ENCODE assay signal across 8 cellular contexts in the genomic region with DNA sequence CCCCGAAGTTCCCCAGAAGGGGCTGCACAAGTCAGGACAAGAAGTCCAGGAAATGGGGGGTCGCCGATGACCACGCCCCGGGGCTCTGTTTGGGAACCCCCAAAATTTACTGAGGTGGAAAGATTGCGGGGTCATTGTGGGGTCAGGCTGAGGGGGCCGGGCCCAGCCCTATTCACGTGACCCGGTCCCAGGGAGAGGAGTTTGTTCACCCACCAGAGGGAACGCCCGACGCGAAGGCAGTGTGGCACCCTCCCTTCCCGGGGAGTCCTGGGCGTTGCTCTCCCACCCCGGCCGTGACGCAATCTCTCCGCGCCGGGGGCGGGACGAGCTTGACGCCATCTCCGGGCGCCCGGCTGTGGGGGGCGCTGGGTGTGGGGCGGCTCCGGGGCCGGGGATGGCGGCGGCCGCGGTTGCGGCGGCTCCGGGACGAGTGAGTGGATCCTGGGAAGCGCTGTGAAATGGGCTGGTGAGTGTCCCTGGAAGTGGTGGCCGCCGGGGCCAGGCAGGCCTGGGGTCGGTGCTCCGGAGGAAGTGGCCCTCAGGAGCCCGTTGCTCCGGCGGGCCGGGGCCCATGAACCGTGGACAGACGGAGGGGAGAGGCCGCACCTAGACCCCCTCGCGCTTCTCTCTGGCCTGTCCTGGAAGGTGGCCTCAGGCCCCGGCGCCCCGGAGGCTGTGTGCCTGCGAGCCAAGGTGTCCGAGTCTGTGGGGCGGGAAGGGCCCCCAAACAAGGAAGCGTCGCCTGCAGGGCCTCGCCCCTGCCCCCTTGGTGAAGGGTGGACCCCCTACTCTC. TPM values are rescaled to one million over a fixed set of nuclear protein-coding genes. Genes with fewer than 3 reads are reported as not detected.
A peak's percentile ranks its signal among the peaks of the same experiment; 100 is the strongest.
DNase-seq lines count a peak whose midpoint lies in the region; ATAC-seq and TF ChIP-seq lines count a peak whose summit lies in the region.

A gene with protein sequence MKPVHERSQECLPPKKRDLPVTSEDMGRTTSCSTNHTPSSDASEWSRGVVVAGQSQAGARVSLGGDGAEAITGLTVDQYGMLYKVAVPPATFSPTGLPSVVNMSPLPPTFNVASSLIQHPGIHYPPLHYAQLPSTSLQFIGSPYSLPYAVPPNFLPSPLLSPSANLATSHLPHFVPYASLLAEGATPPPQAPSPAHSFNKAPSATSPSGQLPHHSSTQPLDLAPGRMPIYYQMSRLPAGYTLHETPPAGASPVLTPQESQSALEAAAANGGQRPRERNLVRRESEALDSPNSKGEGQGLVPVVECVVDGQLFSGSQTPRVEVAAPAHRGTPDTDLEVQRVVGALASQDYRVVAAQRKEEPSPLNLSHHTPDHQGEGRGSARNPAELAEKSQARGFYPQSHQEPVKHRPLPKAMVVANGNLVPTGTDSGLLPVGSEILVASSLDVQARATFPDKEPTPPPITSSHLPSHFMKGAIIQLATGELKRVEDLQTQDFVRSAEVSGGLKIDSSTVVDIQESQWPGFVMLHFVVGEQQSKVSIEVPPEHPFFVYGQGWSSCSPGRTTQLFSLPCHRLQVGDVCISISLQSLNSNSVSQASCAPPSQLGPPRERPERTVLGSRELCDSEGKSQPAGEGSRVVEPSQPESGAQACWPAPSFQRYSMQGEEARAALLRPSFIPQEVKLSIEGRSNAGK (plus strand): TSS at position 338 of the 793 bp plus-strand sequence. CDS start 3,765 bp downstream, outside the sequence.

- intact Hi-C loops in activated CD4-positive, alpha-beta T cell treated with anti-CD3 and anti-CD28 coated beads for 36 hours (cut with DNase I, micrococcal nuclease): loop anchor here (1.0 to 10.0 kb wide), 10 partner anchors 19 to 361 kb away; a partner anchor contains a TSS

- peaks cover 18% of the 10 kb centered on the region for H3K36me3 Mint-ChIP-seq in activated CD4-positive, alpha-beta T cell treated with anti-CD3 and anti-CD28 coated beads for 36 hours (ENCODE audit: low read depth)

- no peaks in the 10 kb centered on the region for H3K9me3 Mint-ChIP-seq in activated CD4-positive, alpha-beta T cell treated with anti-CD3 and anti-CD28 coated beads for 36 hours (ENCODE audit: low read depth)

- DNase-seq in AG20443 (ENCODE audit: low spot score): peak; percentile 99
- DNase-seq in NCI-H510A (lab: John Stamatoyannopoulos, UW): peak; percentile 65
- peak; percentile 95 for DNase-seq in activated CD4-positive, alpha-beta T cell treated with anti-CD3 and anti-CD28 coated beads for 36 hours
- peak; percentile 92 for DNase-seq in choroid plexus epithelial cell (ENCODE audit: low read depth)
- peak; percentile 92 for DNase-seq in kidney tubule cell (ENCODE audit: low spot score)
- DNase-seq in stimulated activated CD4-positive, alpha-beta T cell treated with anti-CD3 and anti-CD28 coated beads, Interleukin-1b, Interleukin-23, amount 100 ng/mL, for 1 hour (ENCODE audit: low read depth in 2 of 2): peak; percentile 81 to 89

- peak within 1 kb of the TSS; percentile 87 for H3K4me3 Mint-ChIP-seq in activated CD4-positive, alpha-beta T cell treated with anti-CD3 and anti-CD28 coated beads for 36 hours

- CTCF ChIA-PET in activated CD4-positive, alpha-beta T cell treated with anti-CD3 and anti-CD28 coated beads for 36 hours (lab: Charles Lee): interaction anchor here (0.8 to 2.5 kb wide), 4 partner anchors 34 to 52 kb away, joined by 3 to 12 read pairs (median 4); a partner anchor contains a TSS

- H3K4me3 ChIP-seq in choroid plexus epithelial cell (ENCODE audit: low read depth, low read length): peak within 1 kb of the TSS; percentile 95

- H3K4me1 Mint-ChIP-seq in activated CD4-positive, alpha-beta T cell treated with anti-CD3 and anti-CD28 coated beads for 36 hours: peaks cover 43% of the 10 kb centered on the region

- peak within 1 kb of the TSS; percentile 93 for H3K27ac Mint-ChIP-seq in activated CD4-positive, alpha-beta T cell treated with anti-CD3 and anti-CD28 coated beads for 36 hours

- POLR2A ChIA-PET in activated CD4-positive, alpha-beta T cell treated with anti-CD3 and anti-CD28 coated beads for 36 hours (lab: Charles Lee): interaction anchor here (0.6 to 1.0 kb wide), 3 partner anchors 19 to 38 kb away, joined by 3 to 7 read pairs (median 4); no protein-coding TSS in a partner anchor

- H3K27me3 Mint-ChIP-seq in activated CD4-positive, alpha-beta T cell treated with anti-CD3 and anti-CD28 coated beads for 36 hours: no peaks in the 10 kb centered on the region

- TF ChIP-seq CTCF in choroid plexus epithelial cell (conservative IDR thresholded peaks at IDR 0.05; ENCODE audit: low read depth, low read length): no peak

- ATAC-seq in GM19035 (IDR thresholded peaks at IDR 0.05; ENCODE audit: unreplicated experiment) (peak; percentile 66), HG03342 (IDR thresholded peaks at IDR 0.05; ENCODE audit: unreplicated experiment) (peak; percentile 79)
- peak; percentile 82 for ATAC-seq in activated CD4-positive, alpha-beta T cell treated with anti-CD3 and anti-CD28 coated beads for 36 hours

RNA-seq across cellular contexts. Expression of the gene that starts here (rescaled TPM):
- total RNA-seq in activated CD4-positive, alpha-beta T cell treated with anti-CD3 and anti-CD28 coated beads for 36 hours: 10 to 100 TPM; 15.4 to 16.9 TPM

Comparison
In these comparisons a context has a peak if more than half of its experiments do, and no peak if none do; other contexts are left out.
1. Peak in every context shown above with its lines: DNase-seq, ATAC-seq and H3K4me3 ChIP-seq.